In genomic region chr11:116787786-116788486, GRCh38 we compare ENCODE assay signal across 8 cellular contexts. TPM values are rescaled to one million over a fixed set of nuclear protein-coding genes. Genes with fewer than 3 reads are reported as not detected.
A peak's percentile ranks its signal among the peaks of the same experiment; 100 is the strongest.
DNase-seq lines count a peak whose midpoint lies in the region; ATAC-seq, FAIRE-seq and TF ChIP-seq lines count a peak whose summit lies in the region.

ZPR1 (minus strand) TSS chr11:116788023; CDS start chr11:116787990, 33 bp downstream.

- H3K4me1 ChIP-seq in ACC112 (ENCODE audit: control insufficient read depth, insufficient read depth, low read length, unreplicated experiment) (peaks cover 32% of the 10 kb centered on the region), kidney (ENCODE audit: control insufficient read depth in 1 of 2, insufficient read depth in 1 of 2, low read depth in 1 of 2, low read length in 2 of 2) (peaks cover 16 to 17% of the 10 kb centered on the region in 2 donors)

- DNase-seq in NCI-H345 (lab: John Stamatoyannopoulos, UW), result peak; percentile 84
- peak; percentile 75 for DNase-seq in activated CD4-positive, alpha-beta T cell treated with anti-CD3 and anti-CD28 coated beads for 1 hour
- peak; percentile 85 for DNase-seq in cerebellar cortex (ENCODE audit: low spot score)
- DNase-seq in kidney, result peak; percentile 93
- DNase-seq in stimulated activated CD4-positive, alpha-beta T cell treated with anti-CD3 and anti-CD28 coated beads, Interleukin-15, amount 100 ng/mL, for 1 hour (ENCODE audit: low read depth in 1 of 2, low spot score in 1 of 2), result peak; percentile 69 to 73

- peaks cover 30% of the 10 kb centered on the region for H3K36me3 ChIP-seq in ACC112 (ENCODE audit: insufficient read depth, low read length)
- H3K36me3 ChIP-seq in kidney (ENCODE audit: control insufficient read depth in 1 of 2, insufficient read depth in 2 of 2, low read length in 2 of 2), result peaks cover 24 to 31% of the 10 kb centered on the region in 2 donors

- H3K4me3 ChIP-seq in ACC112 (ENCODE audit: low read depth, low read length) (peak within 1 kb of the TSS; percentile 98), kidney (ENCODE audit: low read length in 2 of 2) (peak within 1 kb of the TSS; percentile 88 to 94)

- intact Hi-C loops in kidney (cut with DNase I), result no loop called here

- H3K27ac ChIP-seq in ACC112 (ENCODE audit: low read depth, low read length), result peak within 1 kb of the TSS; percentile 74
- peak within 1 kb of the TSS; percentile 28 to 64 for H3K27ac ChIP-seq in kidney (ENCODE audit: low read depth in 2 of 2, low read length in 2 of 2)

- H3K79me2 ChIP-seq in ACC112 (ENCODE audit: control insufficient read depth, insufficient read depth, low read length, unreplicated experiment), result peaks cover 21% of the 10 kb centered on the region

- no peak for FAIRE-seq in kidney (lab: Jason Lieb, UNC)

- TF ChIP-seq CTCF in kidney (IDR thresholded peaks at IDR 0.05; ENCODE audit: borderline replicate concordance, extremely low read depth, insufficient read depth), result no peak

- H2AFZ ChIP-seq in ACC112 (ENCODE audit: low read length, unreplicated experiment), result peak within 1 kb of the TSS; percentile 100

- H3K27me3 ChIP-seq in ACC112 (ENCODE audit: insufficient read depth, low read length), result no peaks in the 10 kb centered on the region

- peak within 1 kb of the TSS; percentile 59 to 83 for H3K9ac ChIP-seq in kidney (ENCODE audit: low read length in 2 of 2)

- H3K9me3 ChIP-seq in kidney (ENCODE audit: control insufficient read depth in 1 of 2, low read length in 2 of 2), result no peaks in the 10 kb centered on the region

- ATAC-seq in GM18858 (IDR thresholded peaks at IDR 0.05; ENCODE audit: unreplicated experiment) (peak; percentile 68), HG03095 (IDR thresholded peaks at IDR 0.05; ENCODE audit: unreplicated experiment) (peak; percentile 85)

RNA-seq across cellular contexts. Expression of gene ZPR1, which starts in this region (rescaled TPM):
- 40.2 TPM for total RNA-seq in kidney
- 30.0 TPM for polyA plus RNA-seq in kidney (ENCODE audit: insufficient read depth, low read depth, low replicate concordance)

Comparison
In these comparisons a context has a peak if more than half of its experiments do, and no peak if none do; other contexts are left out.
1. Peak in every context shown above with its lines: DNase-seq, ATAC-seq, H3K4me3 ChIP-seq and H3K27ac ChIP-seq.